In the genomic region with DNA sequence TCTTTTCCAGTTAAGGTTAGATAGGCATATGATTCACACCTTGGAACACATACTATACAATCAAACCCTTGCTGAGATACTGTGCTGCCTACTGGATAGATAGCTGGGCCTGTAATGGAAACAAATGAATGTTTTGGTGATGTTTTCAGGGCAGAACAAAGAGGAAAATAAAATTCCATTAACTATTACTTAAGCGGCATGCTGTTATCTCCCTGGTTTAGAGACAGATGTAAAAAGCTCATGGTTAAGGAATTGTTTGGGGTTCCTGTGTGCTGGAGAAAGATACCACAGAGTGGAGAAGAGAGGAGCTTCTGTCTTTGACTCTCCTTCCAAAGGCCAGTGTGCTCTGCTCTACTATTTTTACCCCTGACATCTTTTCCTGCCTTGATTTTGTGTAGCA, we compare ENCODE assay signal across 20 cellular contexts.
DNase-seq lines count a peak whose midpoint lies in the region; ATAC-seq, FAIRE-seq and TF ChIP-seq lines count a peak whose summit lies in the region.
"Had no signal": no experiment of that assay in that cellular context is flagged by ENCODE, and none has a peak within 500 bp of the region (broad histone marks: within the 10 kb centered on the region; RNA-seq: fewer than 3 reads in every experiment).

No MANE protein-coding gene starts in this region.

- H2BK15ac ChIP-seq in mesendoderm (replicated peaks; ENCODE audit: low read depth) = no peak overlapping the region

- H3F3A ChIP-seq in neural progenitor cell (ENCODE audit: low read depth) = no peaks in the 10 kb centered on the region

- no peak overlapping the region for H3K9ac ChIP-seq in astrocyte (ENCODE audit: low read length)
- no peak overlapping the region for H3K9ac ChIP-seq in mesendoderm (ENCODE audit: low read length)
- H3K9ac ChIP-seq in neural progenitor cell = no peak overlapping the region

- FAIRE-seq in astrocyte (lab: Jason Lieb, UNC) = no peak
- FAIRE-seq: A204.1, D721Med, GM12892, GM18507, H1, HepG2 had no signal

- peak; percentile 81 for DNase-seq in NCI-H226
- DNase-seq in astrocyte (ENCODE audit: low read depth) = peak; percentile 52
- DNase-seq in mesendoderm = peak; percentile 15
- no peak for DNase-seq in putamen (ENCODE audit: low spot score)
- no peak for DNase-seq in natural killer cell treated with Interleukin-12 subunit alpha and Interleukin-12 subunit beta and Interleukin-15 and Interleukin-18, amount 100 ng/mL, for 72 hours (ENCODE audit: low spot score)
- no peak for DNase-seq in kidney glomerular epithelial cell (lab: John Stamatoyannopoulos, UW)
- no peak for DNase-seq in neural progenitor cell (ENCODE audit: low spot score)
- DNase-seq: AML-193; Caco-2; CD4-positive, alpha-beta T cell; GDM1; H9 had no signal

- H3K27me3 Mint-ChIP-seq in astrocyte (ENCODE audit: low read depth, unreplicated experiment) (no peaks in the 10 kb centered on the region), neural progenitor cell (ENCODE audit: insufficient read depth, low read depth) (no peaks in the 10 kb centered on the region)
- no peaks in the 10 kb centered on the region for H3K27me3 Mint-ChIP-seq in natural killer cell treated with Interleukin-12 subunit alpha and Interleukin-12 subunit beta and Interleukin-15 and Interleukin-18, amount 100 ng/mL, for 72 hours
- H3K27me3 Mint-ChIP-seq: CD4-positive, alpha-beta T cell; IgD-negative memory B cell had no signal

- H3K56ac ChIP-seq in mesendoderm (ENCODE audit: low read length) = no peak overlapping the region

- no peak overlapping the region for H3K4ac ChIP-seq in mesendoderm (ENCODE audit: low read depth, low read length)

- no peaks in the 10 kb centered on the region for H3K9me3 ChIP-seq in astrocyte (ENCODE audit: insufficient read depth, low read depth, low read length)
- no peaks in the 10 kb centered on the region for H3K9me3 ChIP-seq in neural progenitor cell (ENCODE audit: low read depth)
- H3K9me3 ChIP-seq: Caco-2 had no signal

- ATAC-seq in natural killer cell treated with Interleukin-12 subunit alpha and Interleukin-12 subunit beta and Interleukin-15 and Interleukin-18, amount 100 ng/mL, for 72 hours = no peak
- ATAC-seq: HepG2 had no signal

- no peak overlapping the region for H3K18ac ChIP-seq in mesendoderm (ENCODE audit: low read length)

- H3K27ac ChIP-seq in astrocyte (ENCODE audit: low read depth, low read length) (no peak overlapping the region), mesendoderm (ENCODE audit: low read depth, low read length) (no peak overlapping the region), neural progenitor cell (no peak overlapping the region)
- H3K27ac ChIP-seq: C4-2B had no signal

- H3K4me1 Mint-ChIP-seq in astrocyte (ENCODE audit: low read depth, unreplicated experiment) (peaks cover 4% of the 10 kb centered on the region), neural progenitor cell (peaks cover 8% of the 10 kb centered on the region)
- peaks cover 0 to 6% of the 10 kb centered on the region in 2 donors for H3K4me1 Mint-ChIP-seq in natural killer cell treated with Interleukin-12 subunit alpha and Interleukin-12 subunit beta and Interleukin-15 and Interleukin-18, amount 100 ng/mL, for 72 hours (ENCODE audit: low read depth in 2 of 2)
- H3K4me1 Mint-ChIP-seq: IgD-negative memory B cell had no signal

- H3K4me3 ChIP-seq in astrocyte (ENCODE audit: insufficient read depth, low read depth, low read length) (no peak overlapping the region), mesendoderm (ENCODE audit: low read length) (no peak overlapping the region), neural progenitor cell (no peak overlapping the region)

- H4K20me1 ChIP-seq in astrocyte (ENCODE audit: insufficient read depth, low read length) (no peaks in the 10 kb centered on the region), neural progenitor cell (ENCODE audit: low read depth) (no peaks in the 10 kb centered on the region)

- no peak overlapping the region for H4K5ac ChIP-seq in mesendoderm (ENCODE audit: low read length)

- H3K79me2 ChIP-seq in astrocyte (ENCODE audit: insufficient read depth, low read length) (no peaks in the 10 kb centered on the region), mesendoderm (ENCODE audit: control insufficient read depth, insufficient read depth, low read length) (no peaks in the 10 kb centered on the region), neural progenitor cell (ENCODE audit: low read depth) (no peaks in the 10 kb centered on the region)

- no peak overlapping the region for H3K27ac Mint-ChIP-seq in astrocyte (ENCODE audit: unreplicated experiment)
- H3K27ac Mint-ChIP-seq in natural killer cell treated with Interleukin-12 subunit alpha and Interleukin-12 subunit beta and Interleukin-15 and Interleukin-18, amount 100 ng/mL, for 72 hours = no peak overlapping the region
- H3K27ac Mint-ChIP-seq in neural progenitor cell = no peak overlapping the region
- H3K27ac Mint-ChIP-seq: CD4-positive, alpha-beta T cell; IgD-negative memory B cell had no signal

- H3K36me3 Mint-ChIP-seq in astrocyte (ENCODE audit: low read depth, unreplicated experiment) (peaks cover 2% of the 10 kb centered on the region), neural progenitor cell (peaks cover 4% of the 10 kb centered on the region)
- H3K36me3 Mint-ChIP-seq in natural killer cell treated with Interleukin-12 subunit alpha and Interleukin-12 subunit beta and Interleukin-15 and Interleukin-18, amount 100 ng/mL, for 72 hours = no peaks in the 10 kb centered on the region
- H3K36me3 Mint-ChIP-seq: IgD-negative memory B cell had no signal

- no peak overlapping the region for H2BK5ac ChIP-seq in mesendoderm (ENCODE audit: low read length)

- no peak overlapping the region for H3K4me3 Mint-ChIP-seq in astrocyte (ENCODE audit: unreplicated experiment)
- no peak overlapping the region for H3K4me3 Mint-ChIP-seq in natural killer cell treated with Interleukin-12 subunit alpha and Interleukin-12 subunit beta and Interleukin-15 and Interleukin-18, amount 100 ng/mL, for 72 hours
- no peak overlapping the region for H3K4me3 Mint-ChIP-seq in neural progenitor cell
- H3K4me3 Mint-ChIP-seq: CD4-positive, alpha-beta T cell; H9; IgD-negative memory B cell had no signal

- no peak overlapping the region for H3K4me2 ChIP-seq in astrocyte (ENCODE audit: low read length)
- no peak overlapping the region for H3K4me2 ChIP-seq in mesendoderm (ENCODE audit: low read length)
- no peak overlapping the region for H3K4me2 ChIP-seq in neural progenitor cell

- H3K36me3 ChIP-seq in astrocyte (ENCODE audit: insufficient read depth, low read length) (no peaks in the 10 kb centered on the region), mesendoderm (ENCODE audit: control insufficient read depth, insufficient read depth, low read length) (no peaks in the 10 kb centered on the region), neural progenitor cell (no peaks in the 10 kb centered on the region)

- no peak overlapping the region for H3K23ac ChIP-seq in mesendoderm (ENCODE audit: low read length)

- H3K27me3 ChIP-seq in astrocyte (ENCODE audit: insufficient read depth, low read length) (no peaks in the 10 kb centered on the region), mesendoderm (ENCODE audit: insufficient read depth, low read length, poor library complexity) (no peaks in the 10 kb centered on the region), neural progenitor cell (no peaks in the 10 kb centered on the region)

- H3K4me1 ChIP-seq in astrocyte (ENCODE audit: insufficient read depth, low read length) = no peaks in the 10 kb centered on the region
- H3K4me1 ChIP-seq in mesendoderm (ENCODE audit: control insufficient read depth, low read depth, low read length) = no peaks in the 10 kb centered on the region
- H3K4me1 ChIP-seq in neural progenitor cell = peaks cover 8% of the 10 kb centered on the region
- H3K4me1 ChIP-seq: Caco-2 had no signal

- H2AK5ac ChIP-seq in mesendoderm (ENCODE audit: low read length) = no peak overlapping the region

- H3K9me3 Mint-ChIP-seq in astrocyte (ENCODE audit: unreplicated experiment) = no peaks in the 10 kb centered on the region
- H3K9me3 Mint-ChIP-seq in natural killer cell treated with Interleukin-12 subunit alpha and Interleukin-12 subunit beta and Interleukin-15 and Interleukin-18, amount 100 ng/mL, for 72 hours = no peaks in the 10 kb centered on the region
- H3K9me3 Mint-ChIP-seq in neural progenitor cell = no peaks in the 10 kb centered on the region
- H3K9me3 Mint-ChIP-seq: CD4-positive, alpha-beta T cell; H9 had no signal

- no peak overlapping the region for H4K8ac ChIP-seq in mesendoderm (ENCODE audit: low read depth, low read length)

- no peaks in the 10 kb centered on the region for H3K79me1 ChIP-seq in mesendoderm (ENCODE audit: low read length)

- H2BK120ac ChIP-seq in mesendoderm (ENCODE audit: low read depth, low read length) = no peak overlapping the region

- no CpG with 5 or more reads among the region's 1 CpG for WGBS in mesendoderm (ENCODE audit: extremely low coverage, insufficient coverage, low lambda C conversion rate)

- H2AFZ ChIP-seq in astrocyte (ENCODE audit: low read depth, low read length) (no peak overlapping the region), neural progenitor cell (replicated peaks) (no peak overlapping the region)

- TF ChIP-seq CTCF in astrocyte (IDR thresholded peaks at IDR 0.05; ENCODE audit: insufficient read depth, low read depth, low read length) = no peak
- no peak for TF ChIP-seq CTCF in neural progenitor cell (IDR thresholded peaks at IDR 0.05)

Comparison
In these comparisons a context has a peak if more than half of its experiments do, and no peak if none do; other contexts are left out.
1. DNase-seq: peak in NCI-H226 (single experiment), astrocyte (single experiment) and mesendoderm (single experiment); none in putamen (single experiment), natural killer cell treated with Interleukin-12 subunit alpha and Interleukin-12 subunit beta and Interleukin-15 and Interleukin-18, amount 100 ng/mL, for 72 hours (single experiment), kidney glomerular epithelial cell (single experiment) and neural progenitor cell (single experiment).